ENCODE assay signal across 8 cellular contexts in the genomic region with DNA sequence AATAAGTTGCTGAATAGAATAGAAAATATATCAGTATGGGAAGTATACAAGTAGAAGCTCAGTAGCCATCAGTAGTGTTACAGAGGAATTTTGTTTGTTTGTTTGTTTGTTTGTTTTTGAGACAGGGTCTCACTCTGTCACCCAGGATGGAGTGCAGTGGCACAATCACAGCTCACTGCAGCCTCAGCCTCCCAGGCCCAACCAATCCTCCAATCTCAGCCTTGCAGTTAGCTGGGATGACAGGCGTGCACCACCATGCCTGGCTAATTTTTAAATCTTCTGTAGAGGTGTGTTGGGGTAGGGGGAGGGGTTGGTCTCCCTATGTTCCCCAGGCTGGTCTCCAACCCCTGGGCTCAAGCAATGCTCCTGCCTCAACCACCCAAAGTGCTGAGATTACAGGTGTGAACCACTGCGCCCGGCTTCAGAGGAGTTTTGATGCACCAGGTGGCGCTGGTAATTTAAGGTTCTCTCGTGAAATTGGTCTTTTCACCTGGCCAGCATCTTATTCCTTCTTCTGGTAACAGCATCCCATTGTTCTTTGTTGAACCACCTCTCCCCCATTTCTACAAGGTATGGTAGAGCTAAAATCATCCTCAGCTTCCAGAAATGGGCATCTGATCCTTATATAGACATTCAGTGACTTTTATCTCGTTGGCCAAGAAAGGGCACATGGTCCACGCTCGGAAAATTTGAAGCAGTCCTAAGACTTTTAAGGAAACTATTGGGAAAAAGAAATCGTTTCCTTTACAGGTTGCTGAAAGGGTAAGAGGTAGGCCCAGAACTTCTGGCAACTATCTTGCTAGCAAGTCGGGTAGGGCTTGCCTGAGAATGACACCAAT.
DNase-seq lines count a peak whose midpoint lies in the region; ATAC-seq, FAIRE-seq and TF ChIP-seq lines count a peak whose summit lies in the region.

No MANE protein-coding gene starts in this region.

- in situ Hi-C loops in GM12878 (cut with MboI), result no loop called here

- no peaks in the 10 kb centered on the region for H4K20me1 ChIP-seq in GM12878 (ENCODE audit: control insufficient read depth, insufficient read depth)

- H3K36me3 ChIP-seq in GM12878 (ENCODE audit: control insufficient read depth in 2 of 2, insufficient read depth in 2 of 2, low read length in 1 of 2) (no peaks in the 10 kb centered on the region), stomach (no peaks in the 10 kb centered on the region)

- BruUV-seq in GM12878 (replicated peaks; lab: Mats Ljungman, UMichigan), result no TSS peak

- TF ChIP-seq CTCF in GM12878 (IDR thresholded peaks at IDR 0.05 in 2 of 3, conservative IDR thresholded peaks at IDR 0.05 in 1 of 3; ENCODE audit: control insufficient read depth in 2 of 3, extremely low read depth in 1 of 3, insufficient read depth in 1 of 3, low read depth in 3 of 3, low read length in 3 of 3), result peak; percentile 53 to 71 (median 58); a peak in 5 of 6 replicates
- peak in 5 of 7 experiments; percentile 10 to 65 (median 41) for TF ChIP-seq CTCF in stomach (IDR thresholded peaks at IDR 0.05)

- ATAC-seq in HG03342 (IDR thresholded peaks at IDR 0.05; ENCODE audit: unreplicated experiment) (peak; percentile 69), GM12878 (peak; percentile 84)

- TF ChIP-seq POLR2A in GM12878 (IDR thresholded peaks at IDR 0.05; ENCODE audit: low read depth, low read length), result no peak
- no peak for TF ChIP-seq POLR2A in stomach (IDR thresholded peaks at IDR 0.05)

- POLR2A ChIA-PET in GM12878 (lab: Charles Lee), result no interaction called here

- no peak overlapping the region for H3K27ac ChIP-seq in GM12878 (ENCODE audit: control insufficient read depth, insufficient read depth)
- no peak overlapping the region for H3K27ac ChIP-seq in stomach

- WGBS in GM12878 (ENCODE audit: insufficient coverage, insufficient replicate concordance, low lambda C conversion rate, missing lambda C conversion rate), result 19% methylated on average over 10 of the region's 10 CpGs
- WGBS in stomach, 5 donors, result 52 to 59% (median 56%) methylated on average over 9 to 10 of the region's 10 CpGs

- RAD21 ChIA-PET in GM12878 (lab: Charles Lee; ENCODE audit: unreplicated experiment), result interaction anchor here (0.7 to 3.5 kb wide), 4 partner anchors 43 to 194 kb away, joined by 3 to 91 read pairs (median 5); partner anchors contain the start of gene ARRDC3

- H3K4me1 ChIP-seq in GM12878 (ENCODE audit: control insufficient read depth, insufficient read depth, low read length), result no peaks in the 10 kb centered on the region
- H3K4me1 ChIP-seq in stomach, result peaks cover 0 to 5% (median 0%) of the 10 kb centered on the region in 4 donors

- TF ChIP-seq RAD21 in GM12878 (IDR thresholded peaks at IDR 0.05; ENCODE audit: insufficient read depth, low read depth, low read length), result peak; percentile 84

- no peak overlapping the region for H3K9ac ChIP-seq in GM12878 (ENCODE audit: control insufficient read depth, insufficient read depth, low read length)

- SMC1A ChIA-PET in GM12878 (lab: Charles Lee; ENCODE audit: uncharacterized antibody, unreplicated experiment), result interaction anchor here (0.8 to 3.8 kb wide), 8 partner anchors 56 to 360 kb away, joined by 3 to 106 read pairs (median 3); partner anchors contain the start of gene ARRDC3

- H3K27me3 ChIP-seq in GM12878 (replicated peaks in 1 of 2; ENCODE audit: control insufficient read depth in 2 of 2, insufficient read depth in 2 of 2, low read length in 1 of 2), result no peaks in the 10 kb centered on the region; a peak in 1 of 4 replicates
- H3K27me3 ChIP-seq in stomach, result no peaks in the 10 kb centered on the region

- H2AFZ ChIP-seq in GM12878 (ENCODE audit: control insufficient read depth, low read depth, low read length), result no peak overlapping the region

- CTCF ChIA-PET in GM12878 (lab: Yijun Ruan, JAX), result interaction anchor here (0.6 to 3.8 kb wide), 17 partner anchors 10 to 294 kb away, joined by 3 to 140 read pairs (median 3); partner anchors contain the start of gene ARRDC3

- intact Hi-C loops in GM12878 (cut with micrococcal nuclease; ENCODE audit: unreplicated experiment) (loop anchor here (1.0 to 5.0 kb wide), 3 partner anchors 125 to 364 kb away; no protein-coding TSS in a partner anchor), stomach (cut with DNase I; ENCODE audit: low total_unique reads) (no loop called here)

- H3K9me3 ChIP-seq in GM12878 (replicated peaks; ENCODE audit: control insufficient read depth, insufficient read depth, low read length) (peaks cover 8% of the 10 kb centered on the region; the same call in 2 of the 3 replicates), stomach (peaks cover 0 to 9% (median 5%) of the 10 kb centered on the region in 4 donors)

- peak; percentile 41 for FAIRE-seq in GM12878 (lab: Jason Lieb, UNC)

- DNase-seq in NCI-H82 (lab: John Stamatoyannopoulos, UW) (peak; percentile 58), NCI-H82 treated with DMSO at 0.1 percent for 48 hours (lab: John Stamatoyannopoulos, UW; ENCODE audit: unreplicated experiment) (no peak), T-helper 2 cell (peak; percentile 20 to 71 (median 43)), GM12878 (ENCODE audit: low read depth, low spot score) (peak; percentile 8), lung microvascular endothelial cell (ENCODE audit: low read depth in 2 of 2) (peak; percentile 20 to 42), stomach (peak; percentile 64), SIG-M5 treated with dmso at 0.1 percent for 504 hours (lab: John Stamatoyannopoulos, UW; ENCODE audit: unreplicated experiment) (no peak)

- TF ChIP-seq EP300 in GM12878 (IDR thresholded peaks at IDR 0.05; ENCODE audit: borderline replicate concordance in 1 of 2, control insufficient read depth in 1 of 2, low read depth in 2 of 2, low read length in 2 of 2) (no peak), stomach (IDR thresholded peaks at IDR 0.05) (no peak)

- no peak overlapping the region for H3K4me3 ChIP-seq in GM12878
- no peak overlapping the region for H3K4me3 ChIP-seq in stomach

- no peak overlapping the region for H3K4me2 ChIP-seq in GM12878 (ENCODE audit: control insufficient read depth, insufficient read depth)

- no peaks in the 10 kb centered on the region for H3K79me2 ChIP-seq in GM12878 (ENCODE audit: control insufficient read depth, insufficient read depth, low read length)

TF ChIP-seq in GM12878, 131 proteins besides CTCF, POLR2A, EP300 and RAD21 (continues in another document):
- TF ChIP-seq POU2F2 (IDR thresholded peaks at IDR 0.05; ENCODE audit: borderline replicate concordance, low read depth, low read length) (no peak), SMC3 (IDR thresholded peaks at IDR 0.05; ENCODE audit: borderline replicate concordance, low read length) (peak; percentile 94), ZBTB4 (CRISPR knock-in tag; IDR thresholded peaks at IDR 0.05) (no peak), CBFB (IDR thresholded peaks at IDR 0.05; ENCODE audit: low read depth) (no peak), NR2C2 (IDR thresholded peaks at IDR 0.05; ENCODE audit: borderline replicate concordance, control insufficient read depth, insufficient read length, low read depth) (no peak), EED (IDR thresholded peaks at IDR 0.05; ENCODE audit: low read depth) (no peak), ZZZ3 (IDR thresholded peaks at IDR 0.05; ENCODE audit: control insufficient read depth, insufficient read length, low read depth) (no peak), RB1 (IDR thresholded peaks at IDR 0.05; ENCODE audit: borderline replicate concordance) (no peak), PAX5 (IDR thresholded peaks at IDR 0.05; ENCODE audit: borderline replicate concordance, low read depth, low read length) (no peak), EGR1 (IDR thresholded peaks at IDR 0.05; ENCODE audit: borderline replicate concordance in 1 of 2, low read depth in 2 of 2, low read length in 2 of 2) (no peak), HDGF (IDR thresholded peaks at IDR 0.05) (no peak)
- TF ChIP-seq, protein P1, sequence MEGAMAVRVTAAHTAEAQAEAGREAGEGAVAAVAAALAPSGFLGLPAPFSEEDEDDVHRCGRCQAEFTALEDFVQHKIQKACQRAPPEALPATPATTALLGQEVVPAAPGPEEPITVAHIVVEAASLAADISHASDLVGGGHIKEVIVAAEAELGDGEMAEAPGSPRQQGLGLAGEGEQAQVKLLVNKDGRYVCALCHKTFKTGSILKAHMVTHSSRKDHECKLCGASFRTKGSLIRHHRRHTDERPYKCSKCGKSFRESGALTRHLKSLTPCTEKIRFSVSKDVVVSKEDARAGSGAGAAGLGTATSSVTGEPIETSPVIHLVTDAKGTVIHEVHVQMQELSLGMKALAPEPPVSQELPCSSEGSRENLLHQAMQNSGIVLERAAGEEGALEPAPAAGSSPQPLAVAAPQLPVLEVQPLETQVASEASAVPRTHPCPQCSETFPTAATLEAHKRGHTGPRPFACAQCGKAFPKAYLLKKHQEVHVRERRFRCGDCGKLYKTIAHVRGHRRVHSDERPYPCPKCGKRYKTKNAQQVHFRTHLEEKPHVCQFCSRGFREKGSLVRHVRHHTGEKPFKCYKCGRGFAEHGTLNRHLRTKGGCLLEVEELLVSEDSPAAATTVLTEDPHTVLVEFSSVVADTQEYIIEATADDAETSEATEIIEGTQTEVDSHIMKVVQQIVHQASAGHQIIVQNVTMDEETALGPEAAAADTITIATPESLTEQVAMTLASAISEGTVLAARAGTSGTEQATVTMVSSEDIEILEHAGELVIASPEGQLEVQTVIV (IDR thresholded peaks at IDR 0.05; ENCODE audit: borderline replicate concordance, partially characterized antibody), result no peak

Comparison
In these comparisons a context has a peak if more than half of its experiments do, and no peak if none do; other contexts are left out.
1. DNase-seq: peak in NCI-H82 (single experiment), T-helper 2 cell (5 of 5), GM12878 (single experiment), lung microvascular endothelial cell (2 of 2) and stomach (single experiment); none in NCI-H82 treated with DMSO at 0.1 percent for 48 hours (single experiment) and SIG-M5 treated with dmso at 0.1 percent for 504 hours (single experiment).